Comparison of ENCODE assay signal across 22 cellular contexts in the genomic region with DNA sequence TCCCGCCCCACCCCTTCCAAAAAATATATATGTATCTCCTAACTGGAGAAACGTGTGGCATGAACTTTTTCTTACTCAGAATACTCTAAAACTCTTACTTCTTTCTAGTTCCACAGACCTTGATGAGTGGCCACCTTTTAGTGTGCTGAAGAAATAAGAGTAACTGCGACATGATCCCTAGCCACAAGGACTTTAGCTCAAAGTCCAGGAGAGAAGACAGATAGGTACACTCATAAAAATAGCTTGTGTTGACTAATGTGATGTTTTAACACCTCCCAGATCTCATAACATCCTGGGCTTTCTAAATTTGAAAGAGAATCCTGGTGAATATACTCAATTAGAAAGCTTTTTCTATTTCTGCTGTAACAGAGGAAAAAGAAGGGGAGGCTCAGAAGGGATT.
"Had no signal": no experiment of that assay in that cellular context is flagged by ENCODE, and none has a peak within 500 bp of the region (broad histone marks: within the 10 kb centered on the region; RNA-seq: fewer than 3 reads in every experiment).

No MANE protein-coding gene starts in this region.

- H3K27ac ChIP-seq: prostate gland, right atrium auricular region, sigmoid colon, spleen, testis, tibial artery had no signal

- FAIRE-seq: frontal cortex, kidney had no signal

- DNase-seq: cerebellar nuclear complex; dorsolateral prefrontal cortex; effector CD4-positive, alpha-beta T cell; kidney; left cardiac atrium; mesenchymal stem cell; naive thymus-derived CD8-positive, alpha-beta T cell; nephron progenitor cell; nucleus accumbens; sigmoid colon; spleen; stimulated activated CD4-positive, alpha-beta T cell treated with anti-CD3 and anti-CD28 coated beads, Interleukin-4, amount 100 ng/mL, for 4 hours; stimulated activated naive CD8-positive, alpha-beta T cell treated with anti-CD3 and anti-CD28 coated beads, Interleukin-15, Interleukin-2, amounts not matched to agents 100 U/mL and 50 U/mL, for 24 hours; substantia nigra; testis; tibial artery had no signal

- H3K27ac Mint-ChIP-seq: mesothelial cell of epicardium; naive thymus-derived CD8-positive, alpha-beta T cell; nephron progenitor cell; stimulated activated memory B cell treated with anti-CD40 and anti-IgM and Interleukin-4, amounts not matched to agents 10 μg/mL and 1 μg/mL and 100 μg/mL, for 72 hours; type B pancreatic cell had no signal

- H3K27me3 Mint-ChIP-seq: naive thymus-derived CD8-positive, alpha-beta T cell; stimulated activated memory B cell treated with anti-CD40 and anti-IgM and Interleukin-4, amounts not matched to agents 10 μg/mL and 1 μg/mL and 100 μg/mL, for 72 hours; type B pancreatic cell had no signal

- H3K9me3 ChIP-seq: prostate gland, right atrium auricular region, sigmoid colon, spleen, testis, tibial artery had no signal

- H3K36me3 Mint-ChIP-seq: mesothelial cell of epicardium; naive thymus-derived CD8-positive, alpha-beta T cell; stimulated activated memory B cell treated with anti-CD40 and anti-IgM and Interleukin-4, amounts not matched to agents 10 μg/mL and 1 μg/mL and 100 μg/mL, for 72 hours; type B pancreatic cell had no signal

- H3K4me1 Mint-ChIP-seq: naive thymus-derived CD8-positive, alpha-beta T cell; stimulated activated memory B cell treated with anti-CD40 and anti-IgM and Interleukin-4, amounts not matched to agents 10 μg/mL and 1 μg/mL and 100 μg/mL, for 72 hours had no signal

- H3K9me3 Mint-ChIP-seq: mesothelial cell of epicardium; naive thymus-derived CD8-positive, alpha-beta T cell; nephron progenitor cell; stimulated activated memory B cell treated with anti-CD40 and anti-IgM and Interleukin-4, amounts not matched to agents 10 μg/mL and 1 μg/mL and 100 μg/mL, for 72 hours; type B pancreatic cell had no signal

- H3K4me1 ChIP-seq: prostate gland, right atrium auricular region, sigmoid colon, spleen, testis, tibial artery had no signal

- H3K4me3 ChIP-seq: dorsolateral prefrontal cortex, prostate gland, right atrium auricular region, sigmoid colon, spleen, testis, tibial artery had no signal

- H3K36me3 ChIP-seq: prostate gland, right atrium auricular region, sigmoid colon, spleen, tibial artery had no signal

- H3K4me3 Mint-ChIP-seq: mesothelial cell of epicardium; naive thymus-derived CD8-positive, alpha-beta T cell; nephron progenitor cell; stimulated activated memory B cell treated with anti-CD40 and anti-IgM and Interleukin-4, amounts not matched to agents 10 μg/mL and 1 μg/mL and 100 μg/mL, for 72 hours; type B pancreatic cell had no signal

- H3K27me3 ChIP-seq: dorsolateral prefrontal cortex, right atrium auricular region, sigmoid colon, spleen, testis, tibial artery had no signal

- ATAC-seq: left cardiac atrium; naive thymus-derived CD8-positive, alpha-beta T cell; stimulated activated memory B cell treated with anti-CD40 and anti-IgM and Interleukin-4, amounts not matched to agents 10 μg/mL and 1 μg/mL and 100 μg/mL, for 72 hours; stimulated activated naive CD8-positive, alpha-beta T cell treated with anti-CD3 and anti-CD28 coated beads, Interleukin-15, Interleukin-2, amounts not matched to agents 100 U/mL and 50 U/mL, for 24 hours had no signal
